ENCODE assay signal across 9 cellular contexts in genomic region chr11:67436459-67437081, GRCh38. TPM values are rescaled to one million over a fixed set of nuclear protein-coding genes. Genes with fewer than 3 reads are reported as not detected.
DNase-seq lines count a peak whose midpoint lies in the region; ATAC-seq and TF ChIP-seq lines count a peak whose summit lies in the region.
"Had no signal": no experiment of that assay in that cellular context is flagged by ENCODE, and none has a peak within 500 bp of the region (broad histone marks: within the 10 kb centered on the region; RNA-seq: fewer than 3 reads in every experiment).

No MANE protein-coding gene starts in this region.

- H3K4me3 ChIP-seq in stomach: peak overlapping the region; percentile 23 to 45 (median 34)

- intact Hi-C loops in stomach (cut with DNase I; ENCODE audit: low total_unique reads): loop anchor here (10.0 kb wide), 1 partner anchor 68 kb away; the partner anchor contains the start of genes CDK2AP2 and PITPNM1

- DNase-seq in GM10266 (ENCODE audit: extremely low spot score) (peak; percentile 93), islet precursor cell (peak; percentile 91), stomach (peak; percentile 44), globus pallidus (ENCODE audit: low spot score) (no peak), NCI-H526 treated with DMSO at 0.1 percent for 48 hours (lab: John Stamatoyannopoulos, UW) (no peak)
- peak; percentile 86 to 89 for DNase-seq in activated CD4-positive, alpha-beta T cell treated with anti-CD3 and anti-CD28 coated beads, Interleukin-2, amount 50 U/mL, for 48 hours

- peaks cover 19 to 68% (median 52%) of the 10 kb centered on the region in 4 donors for H3K4me1 ChIP-seq in stomach

- H3K9me3 ChIP-seq in stomach: no peaks in the 10 kb centered on the region

- WGBS in stomach, 5 donors: 33 to 56% (median 49%) methylated on average over 6 of the region's 6 CpGs

- H3K27ac ChIP-seq in stomach: peak overlapping the region; percentile 32 to 96 (median 73)

- H3K36me3 ChIP-seq in stomach: peaks cover 43 to 100% (median 97%) of the 10 kb centered on the region in 4 donors

- ATAC-seq in HG03175 (IDR thresholded peaks at IDR 0.05; ENCODE audit: unreplicated experiment): peak; percentile 48
- ATAC-seq in HG03196 (IDR thresholded peaks at IDR 0.05; ENCODE audit: unreplicated experiment): no peak

- no peak for TF ChIP-seq POLR2A in stomach (IDR thresholded peaks at IDR 0.05)

- TF ChIP-seq CTCF in GM10266 (IDR thresholded peaks at IDR 0.05; ENCODE audit: control insufficient read depth, insufficient read depth, low read depth, missing control alignments): no peak
- no peak for TF ChIP-seq CTCF in stomach (IDR thresholded peaks at IDR 0.05)

- H3K27me3 ChIP-seq in stomach: no peaks in the 10 kb centered on the region

- no peak for TF ChIP-seq EP300 in stomach (IDR thresholded peaks at IDR 0.05)

RNA-seq across cellular contexts. Expression of gene PTPRCAP, which starts 0.9 kb away (rescaled TPM):
- 10 to 100 TPM in 1 of 5 donors, 1 to 10 TPM in 2, not detected in 2; 1.7 to 15.2 (median 3.5) TPM for total RNA-seq in stomach
- 10 to 100 TPM in 2 of 3 donors, 1 to 10 TPM in 1; 4.5 to 25.3 (median 20.2) TPM for polyA plus RNA-seq in stomach
- total RNA-seq: fibroblast of villous mesenchyme had no signal

RNA-seq across cellular contexts. Expression of gene CORO1B, which starts 6.7 kb away (rescaled TPM):
- 100 to 1,000 TPM in 2 of 5 donors, 10 to 100 TPM in 3; 48.3 to 160 (median 82.2) TPM for total RNA-seq in stomach
- polyA plus RNA-seq in stomach: 100 to 1,000 TPM in 2 of 3 donors, 10 to 100 TPM in 1; 84.4 to 125 (median 104) TPM

RNA-seq across cellular contexts. Expression of gene RPS6KB2, which starts 8.3 kb away (rescaled TPM):
- total RNA-seq in stomach: 100 to 1,000 TPM in 2 of 5 donors, 10 to 100 TPM in 3; 29.7 to 434 (median 82.3) TPM
- polyA plus RNA-seq in stomach: 10 to 100 TPM; 49.3 to 74.1 (median 68.9) TPM

RNA-seq across cellular contexts. Expression of gene GPR152, which starts 16.0 kb away (rescaled TPM):
- not detected for total RNA-seq in stomach
- polyA plus RNA-seq in stomach: not detected
- total RNA-seq: fibroblast of villous mesenchyme had no signal

RNA-seq across cellular contexts. Expression of gene CABP4, which starts 18.6 kb away (rescaled TPM):
- total RNA-seq in stomach: under 1 TPM in 3 of 5 donors, not detected in 2; 0.43 to 0.73 (median 0.45) TPM
- 1 to 10 TPM in 2 of 3 donors, under 1 TPM in 1; 0.50 to 1.7 (median 1.7) TPM for polyA plus RNA-seq in stomach
- total RNA-seq: fibroblast of villous mesenchyme had no signal

Comparison
In these comparisons a context has a peak if more than half of its experiments do, and no peak if none do; other contexts are left out.
1. DNase-seq: peak in GM10266 (single experiment), activated CD4-positive, alpha-beta T cell treated with anti-CD3 and anti-CD28 coated beads, Interleukin-2, amount 50 U/mL, for 48 hours (2 of 2), islet precursor cell (single experiment) and stomach (single experiment); none in globus pallidus (single experiment) and NCI-H526 treated with DMSO at 0.1 percent for 48 hours (single experiment).